In genomic region chr19:38062959-38063786, GRCh38 we compare ENCODE assay signal across 10 cellular contexts.
DNase-seq lines count a peak whose midpoint lies in the region; ATAC-seq and TF ChIP-seq lines count a peak whose summit lies in the region.
"Had no signal": no experiment of that assay in that cellular context is flagged by ENCODE, and none has a peak within 500 bp of the region (broad histone marks: within the 10 kb centered on the region; RNA-seq: fewer than 3 reads in every experiment).

No MANE protein-coding gene starts in this region.

- CTCF ChIA-PET in Panc1 (lab: Charles Lee), result no interaction called here

- no peak for TF ChIP-seq CTCF in Panc1 (IDR thresholded peaks at IDR 0.05)
- no peak for TF ChIP-seq CTCF in vagina (IDR thresholded peaks at IDR 0.05)

- H3K27me3 ChIP-seq in Panc1 (ENCODE audit: control insufficient read depth, insufficient read depth, low read length), result no peaks in the 10 kb centered on the region
- no peaks in the 10 kb centered on the region for H3K27me3 ChIP-seq in vagina

- no peaks in the 10 kb centered on the region for H3K9me3 ChIP-seq in Panc1 (ENCODE audit: control insufficient read depth, insufficient read depth, low read depth, low read length)
- H3K9me3 ChIP-seq in vagina, result no peaks in the 10 kb centered on the region

- DNase-seq in Right ventricle myocardium inferior (ENCODE audit: missing footprints) (no peak), cardiac septum (ENCODE audit: low spot score) (no peak), Panc1 (ENCODE audit: low read depth, low spot score) (no peak), lung microvascular endothelial cell (ENCODE audit: low read depth in 2 of 2) (peak; percentile 46 to 59), vagina (ENCODE audit: extremely low spot score in 2 of 2) (no peak), RPMI8226 (no peak)
- DNase-seq in stimulated activated CD8-positive, alpha-beta memory T cell treated with anti-CD3 and anti-CD28 coated beads, Interleukin-4, amount 100 ng/mL, for 48 hours, result no peak
- DNase-seq: hippocampal formation had no signal

- H3K4me3 ChIP-seq in Panc1 (ENCODE audit: low read depth in 2 of 2, low read length in 2 of 2) (no peak overlapping the region), vagina (no peak overlapping the region)
- H3K4me3 ChIP-seq: GM12878 had no signal

- peak; percentile 20 for ATAC-seq in Right ventricle myocardium inferior
- ATAC-seq in Panc1, result peak; percentile 71
- no peak for ATAC-seq in HG02588 (IDR thresholded peaks at IDR 0.05; ENCODE audit: unreplicated experiment)
- ATAC-seq: GM12878 had no signal

- H3K4me1 ChIP-seq in Panc1 (ENCODE audit: control insufficient read depth, insufficient read depth, low read length) (peaks cover 13% of the 10 kb centered on the region), vagina (peaks cover 14% of the 10 kb centered on the region)

- in situ Hi-C loops in Panc1 (cut with HindIII; ENCODE audit: low pct_unique_long_range_greater_than_20kb, low sequenced_read_pairs), result loop anchor here (5.0 kb wide), 1 partner anchor 66 kb away; no protein-coding TSS in a partner anchor

- H3K36me3 ChIP-seq in Panc1 (ENCODE audit: control insufficient read depth, insufficient read depth, low read length), result no peaks in the 10 kb centered on the region
- no peaks in the 10 kb centered on the region for H3K36me3 ChIP-seq in vagina

- intact Hi-C loops in Right ventricle myocardium inferior (cut with DNase I) (no loop called here), cardiac septum (cut with DNase I) (no loop called here), Panc1 (cut with micrococcal nuclease; ENCODE audit: unreplicated experiment) (no loop called here), vagina (cut with DNase I) (no loop called here)

- no TSS peak for BruUV-seq in Panc1 (replicated peaks; lab: Mats Ljungman, UMichigan)

- H3K27ac ChIP-seq in Panc1 (ENCODE audit: low read length), result peak overlapping the region; percentile 62
- H3K27ac ChIP-seq in vagina, result peak overlapping the region; percentile 18

- no peak for TF ChIP-seq POLR2A in vagina (IDR thresholded peaks at IDR 0.05)

- POLR2A ChIA-PET in Panc1 (lab: Charles Lee), result no interaction called here

Comparison
In these comparisons a context has a peak if more than half of its experiments do, and no peak if none do; other contexts are left out.
1. DNase-seq: peak in lung microvascular endothelial cell (2 of 2); none in Right ventricle myocardium inferior (single experiment), cardiac septum (single experiment), Panc1 (single experiment), vagina (0 of 2), stimulated activated CD8-positive, alpha-beta memory T cell treated with anti-CD3 and anti-CD28 coated beads, Interleukin-4, amount 100 ng/mL, for 48 hours (single experiment) and RPMI8226 (single experiment).